Comparison of ENCODE assay signal across 12 cellular contexts in genomic region chr22:45413013-45413367, GRCh38. TPM values are rescaled to one million over a fixed set of nuclear protein-coding genes. Genes with fewer than 3 reads are reported as not detected.
DNase-seq lines count a peak whose midpoint lies in the region; ATAC-seq, FAIRE-seq and TF ChIP-seq lines count a peak whose summit lies in the region.
"Had no signal": no experiment of that assay in that cellular context is flagged by ENCODE, and none has a peak within 500 bp of the region (broad histone marks: within the 10 kb centered on the region; RNA-seq: fewer than 3 reads in every experiment).

No MANE protein-coding gene starts in this region.

- TF ChIP-seq POLR2A in heart left ventricle (IDR thresholded peaks at IDR 0.05): no peak

- peaks cover 0 to 9% (median 0%) of the 10 kb centered on the region in 9 donors for H3K9me3 Mint-ChIP-seq in naive thymus-derived CD8-positive, alpha-beta T cell

- peaks cover 5 to 14% (median 8%) of the 10 kb centered on the region in 4 donors for H3K4me1 Mint-ChIP-seq in naive thymus-derived CD8-positive, alpha-beta T cell

- intact Hi-C loops in heart left ventricle (cut with DNase I) (loop anchor here in 1 of 10 donors (10.0 kb wide), 1 partner anchor 98 kb away; no protein-coding TSS in a partner anchor), cardiac septum (cut with DNase I) (no loop called here), aorta (cut with DNase I) (loop anchor here in 1 of 2 donors (5.0 kb wide), 1 partner anchor 96 kb away; no protein-coding TSS in a partner anchor)

- H3K36me3 ChIP-seq in heart left ventricle (no peaks in the 10 kb centered on the region), bronchial epithelial cell (ENCODE audit: control insufficient read depth, insufficient read depth, low read length) (no peaks in the 10 kb centered on the region), aorta (ENCODE audit: control insufficient read depth in 1 of 2, insufficient read depth in 2 of 2, low read length in 1 of 2) (no peaks in the 10 kb centered on the region)

- peaks cover 0 to under 1% (median 0%) of the 10 kb centered on the region in 3 donors for H3K36me3 Mint-ChIP-seq in naive thymus-derived CD8-positive, alpha-beta T cell
- H3K36me3 Mint-ChIP-seq: CD4-positive, alpha-beta memory T cell had no signal

- H3K27me3 ChIP-seq in heart left ventricle (peaks cover 0 to 9% (median 0%) of the 10 kb centered on the region in 9 donors), bronchial epithelial cell (ENCODE audit: control insufficient read depth, insufficient read depth, low read length) (no peaks in the 10 kb centered on the region), aorta (ENCODE audit: control insufficient read depth in 1 of 2, insufficient read depth in 2 of 2, low read length in 1 of 2) (no peaks in the 10 kb centered on the region)

- peaks cover 0 to under 1% (median 0%) of the 10 kb centered on the region in 12 donors for H3K9me3 ChIP-seq in heart left ventricle
- H3K9me3 ChIP-seq in aorta (ENCODE audit: control insufficient read depth, low read length): no peaks in the 10 kb centered on the region

- FAIRE-seq in bronchial epithelial cell (lab: Jason Lieb, UNC): no peak

- H3K4me1 ChIP-seq in heart left ventricle: peaks cover 0 to 15% (median 7%) of the 10 kb centered on the region in 12 donors
- H3K4me1 ChIP-seq in aorta (ENCODE audit: control insufficient read depth in 1 of 2, insufficient read depth in 2 of 2, low read length in 2 of 2): no peaks in the 10 kb centered on the region

- DNase-seq in heart left ventricle: no peak
- no peak for DNase-seq in cardiac septum (ENCODE audit: low spot score)
- DNase-seq in bronchial epithelial cell (ENCODE audit: low read depth): no peak
- DNase-seq in naive thymus-derived CD8-positive, alpha-beta T cell: no peak
- no peak for DNase-seq in aorta
- DNase-seq in NCI-H510A treated with DMSO at 0.1 percent for 48 hours (lab: John Stamatoyannopoulos, UW): no peak
- DNase-seq: NCI-H187 treated with DMSO at 0.1 percent for 48 hours had no signal

- POLR2A ChIA-PET in naive thymus-derived CD8-positive, alpha-beta T cell (lab: Charles Lee): interaction anchor here (0.7 to 0.9 kb wide), 3 partner anchors 12 to 143 kb away, joined by 3 to 4 read pairs (median 3); no protein-coding TSS in a partner anchor

- H3K27ac Mint-ChIP-seq in naive thymus-derived CD8-positive, alpha-beta T cell: peak overlapping the region in 3 of 10 donors; percentile 29 to 94 (median 50)

- TF ChIP-seq CTCF in heart left ventricle (IDR thresholded peaks at IDR 0.05) (no peak), bronchial epithelial cell (IDR thresholded peaks at IDR 0.05; ENCODE audit: insufficient read depth, low read length, severe bottlenecking) (no peak)

- H3K4me3 ChIP-seq in heart left ventricle (peak overlapping the region in 10 of 12 donors; percentile 36 to 64 (median 46)), bronchial epithelial cell (ENCODE audit: low read depth, low read length) (peak overlapping the region; percentile 47), aorta (ENCODE audit: low read length in 2 of 2) (no peak overlapping the region)

- H3K27ac ChIP-seq in heart left ventricle (no peak overlapping the region), aorta (ENCODE audit: low read depth in 1 of 2, low read length in 2 of 2) (no peak overlapping the region)
- H3K27ac ChIP-seq: epithelial cell of prostate had no signal

- peaks cover 0 to 2% (median 0%) of the 10 kb centered on the region in 5 donors for H3K27me3 Mint-ChIP-seq in naive thymus-derived CD8-positive, alpha-beta T cell
- H3K27me3 Mint-ChIP-seq: CD4-positive, alpha-beta memory T cell had no signal

- peak in 1 of 4 donors; percentile 51 for ATAC-seq in heart left ventricle
- no peak for ATAC-seq in naive thymus-derived CD8-positive, alpha-beta T cell
- peak; percentile 65 for ATAC-seq in aorta (ENCODE audit: low FRiP score)
- no peak for ATAC-seq in HG03025 (IDR thresholded peaks at IDR 0.05; ENCODE audit: low FRiP score, unreplicated experiment)
- no peak for ATAC-seq in HG02884 (IDR thresholded peaks at IDR 0.05; ENCODE audit: unreplicated experiment)

- peak overlapping the region in 6 of 10 donors; percentile 6 to 77 (median 50) for H3K4me3 Mint-ChIP-seq in naive thymus-derived CD8-positive, alpha-beta T cell

- WGBS in heart left ventricle, 4 donors: 85 to 91% (median 90%) methylated on average over 27 of the region's 27 CpGs
- WGBS in aorta, 2 donors: 86 to 93% methylated on average over 27 of the region's 27 CpGs

RNA-seq across cellular contexts. Expression of gene SMC1B, which starts 0.4 kb away (rescaled TPM):
- total RNA-seq in heart left ventricle: not detected
- not detected for polyA plus RNA-seq in heart left ventricle
- not detected for total RNA-seq in cardiac septum
- total RNA-seq in bronchial epithelial cell: not detected in 2 replicates
- total RNA-seq in naive thymus-derived CD8-positive, alpha-beta T cell: under 1 TPM in 1 of 2 experiments, not detected in 1; 0.16 TPM
- polyA plus RNA-seq in naive thymus-derived CD8-positive, alpha-beta T cell: not detected
- not detected for total RNA-seq in aorta
- not detected for polyA plus RNA-seq in aorta
- total RNA-seq: H4 had no signal
- polyA plus RNA-seq: CD4-positive, alpha-beta memory T cell had no signal

RNA-seq across cellular contexts. Expression of gene RIBC2, which starts 0.5 kb away (rescaled TPM):
- total RNA-seq in heart left ventricle: 1 to 10 TPM in 1 of 9 donors, not detected in 8; 1.0 TPM
- polyA plus RNA-seq in heart left ventricle: under 1 TPM in 1 of 2 donors, not detected in 1; 0.07 TPM
- not detected for total RNA-seq in cardiac septum
- total RNA-seq in bronchial epithelial cell: 0.26 TPM in 1 of 2 replicates, not detected in the other
- total RNA-seq in naive thymus-derived CD8-positive, alpha-beta T cell: not detected
- not detected for polyA plus RNA-seq in naive thymus-derived CD8-positive, alpha-beta T cell
- total RNA-seq in aorta: 1 to 10 TPM in 1 of 2 donors, under 1 TPM in 1; 0.55 to 1.2 TPM
- under 1 TPM in 1 of 2 donors, not detected in 1; 0.31 TPM for polyA plus RNA-seq in aorta
- total RNA-seq: CD4-positive, alpha-beta memory T cell; H4 had no signal

Comparison
In these comparisons a context has a peak if more than half of its experiments do, and no peak if none do; other contexts are left out.
1. H3K4me3 ChIP-seq: peak in heart left ventricle (10 of 12) and bronchial epithelial cell (single experiment); none in aorta (0 of 2).